Comparison of ENCODE assay signal across 17 cellular contexts in genomic region chr19:2759965-2760364, GRCh38. TPM values are rescaled to one million over a fixed set of nuclear protein-coding genes. Genes with fewer than 3 reads are reported as not detected.
"Had no signal": no experiment of that assay in that cellular context is flagged by ENCODE, and none has a peak within 500 bp of the region (broad histone marks: within the 10 kb centered on the region; RNA-seq: fewer than 3 reads in every experiment).

No MANE protein-coding gene starts in this region.

- H3K4me3 Mint-ChIP-seq: natural killer cell treated with Interleukin-12 subunit alpha and Interleukin-12 subunit beta and Interleukin-15 and Interleukin-18, amount 100 ng/mL, for 72 hours; neural progenitor cell had no signal

- H3K9ac ChIP-seq: neural progenitor cell had no signal

- H3K27me3 ChIP-seq: heart left ventricle, neural progenitor cell, pancreas, thyroid gland, upper lobe of left lung, vagina had no signal

- H3K4me1 ChIP-seq: heart left ventricle, neural progenitor cell, pancreas, thyroid gland, vagina had no signal

- H3K4me2 ChIP-seq: neural progenitor cell, smooth muscle cell had no signal

- H3K4me3 ChIP-seq: heart left ventricle, neural progenitor cell, pancreas, smooth muscle cell, thyroid gland, upper lobe of left lung, vagina had no signal

- DNase-seq: erythroblast; foreskin melanocyte; heart left ventricle; hippocampal formation; mesenchymal stem cell; midbrain; pancreas; right cardiac atrium; stimulated activated CD4-positive, alpha-beta T cell treated with anti-CD3 and anti-CD28 coated beads, Interleukin-2, amount 100 ng/mL, for 48 hours; stimulated activated naive CD4-positive, alpha-beta T cell treated with Interleukin-2 at 50 U/mL for 16 hours; thyroid gland had no signal

- H2AFZ ChIP-seq: neural progenitor cell had no signal

- H3K9me3 Mint-ChIP-seq: natural killer cell treated with Interleukin-12 subunit alpha and Interleukin-12 subunit beta and Interleukin-15 and Interleukin-18, amount 100 ng/mL, for 72 hours; neural progenitor cell had no signal

- H3K36me3 ChIP-seq: neural progenitor cell had no signal

- H3K27ac ChIP-seq: heart left ventricle, neural progenitor cell, pancreas, thyroid gland, upper lobe of left lung, vagina had no signal

- ATAC-seq: natural killer cell treated with Interleukin-12 subunit alpha and Interleukin-12 subunit beta and Interleukin-15 and Interleukin-18, amount 100 ng/mL, for 72 hours; pancreas; right cardiac atrium had no signal

- H3K27me3 Mint-ChIP-seq: natural killer cell treated with Interleukin-12 subunit alpha and Interleukin-12 subunit beta and Interleukin-15 and Interleukin-18, amount 100 ng/mL, for 72 hours; progenitor cell of endocrine pancreas had no signal

- H3K9me3 ChIP-seq: heart left ventricle, pancreas, thyroid gland, upper lobe of left lung, vagina had no signal

- H3K4me1 Mint-ChIP-seq: neural progenitor cell had no signal

- H3K27ac Mint-ChIP-seq: natural killer cell treated with Interleukin-12 subunit alpha and Interleukin-12 subunit beta and Interleukin-15 and Interleukin-18, amount 100 ng/mL, for 72 hours; neural progenitor cell; progenitor cell of endocrine pancreas had no signal

RNA-seq across cellular contexts. Expression of gene DIRAS1, which starts 38.8 kb away (rescaled TPM):
- total RNA-seq: natural killer cell treated with Interleukin-12 subunit alpha and Interleukin-12 subunit beta and Interleukin-15 and Interleukin-18, amount 100 ng/mL, for 72 hours had no signal
